Comparison of ENCODE assay signal across 1 cellular context in genomic region chr13:41059896-41060722, GRCh38.
TF ChIP-seq lines count a peak whose summit lies in the region.

No MANE protein-coding gene starts in this region.

TF ChIP-seq in HepG2, 621 proteins besides CTCF, POLR2A, EP300 and RAD21 (continued from another document and continues in another):
- TF ChIP-seq ARID3A (IDR thresholded peaks at IDR 0.05; ENCODE audit: low read depth, low read length) (0 out of 2 replicates have a peak, but pooled peaks have one; percentile 13), SIX4 (CRISPR knock-in tag; IDR thresholded peaks at IDR 0.05) (no peak), TBP (CRISPR knock-in tag; IDR thresholded peaks at IDR 0.05) (no peak), MTA3 (CRISPR knock-in tag; IDR thresholded peaks at IDR 0.05) (no peak), ZFP62 (CRISPR knock-in tag; IDR thresholded peaks at IDR 0.05) (no peak), PHB2 (IDR thresholded peaks at IDR 0.05; ENCODE audit: partially characterized antibody) (no peak), MYC (CRISPR knock-in tag; IDR thresholded peaks at IDR 0.05; ENCODE audit: borderline replicate concordance) (peak; percentile 39; the same call in 1 of the 2 replicates), ZSCAN5A (CRISPR knock-in tag; IDR thresholded peaks at IDR 0.05; ENCODE audit: borderline replicate concordance) (no peak), SIX1 (CRISPR knock-in tag; IDR thresholded peaks at IDR 0.05; ENCODE audit: borderline replicate concordance) (no peak), JUND (CRISPR knock-in tag; IDR thresholded peaks at IDR 0.05) (no peak), CBX2 (IDR thresholded peaks at IDR 0.05; ENCODE audit: low read depth, low read length) (no peak), CBX2 (CRISPR knock-in tag; IDR thresholded peaks at IDR 0.05; ENCODE audit: low read depth) (no peak), HMGA1 (CRISPR knock-in tag; conservative IDR thresholded peaks at IDR 0.05) (no peak), EED (CRISPR knock-in tag; IDR thresholded peaks at IDR 0.05) (no peak; the same call in 1 of the 2 replicates), TRIM24 (CRISPR knock-in tag; IDR thresholded peaks at IDR 0.05) (no peak), ZNF484 (CRISPR knock-in tag; IDR thresholded peaks at IDR 0.05; ENCODE audit: borderline replicate concordance, low read depth) (no peak), ZNF788 (CRISPR knock-in tag; IDR thresholded peaks at IDR 0.05; ENCODE audit: borderline replicate concordance) (no peak; the same call in 1 of the 2 replicates), PAX8 (CRISPR knock-in tag; IDR thresholded peaks at IDR 0.05; ENCODE audit: borderline replicate concordance) (no peak), ZNF18 (CRISPR knock-in tag; IDR thresholded peaks at IDR 0.05; ENCODE audit: insufficient replicate concordance) (peak; percentile 61), DNMT1 (CRISPR knock-in tag; IDR thresholded peaks at IDR 0.05) (no peak), ZNF281 (CRISPR knock-in tag; IDR thresholded peaks at IDR 0.05; ENCODE audit: borderline replicate concordance) (0 out of 2 replicates have a peak, but pooled peaks have one; percentile 8), RCOR2 (CRISPR knock-in tag; IDR thresholded peaks at IDR 0.05) (0 out of 2 replicates have a peak, but pooled peaks have one; percentile 17), RELA (CRISPR knock-in tag; IDR thresholded peaks at IDR 0.05) (no peak)
- TF ChIP-seq, protein P1, sequence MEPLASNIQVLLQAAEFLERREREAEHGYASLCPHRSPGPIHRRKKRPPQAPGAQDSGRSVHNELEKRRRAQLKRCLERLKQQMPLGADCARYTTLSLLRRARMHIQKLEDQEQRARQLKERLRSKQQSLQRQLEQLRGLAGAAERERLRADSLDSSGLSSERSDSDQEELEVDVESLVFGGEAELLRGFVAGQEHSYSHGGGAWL (CRISPR knock-in tag; IDR thresholded peaks at IDR 0.05) = peak; percentile 69
- TF ChIP-seq, protein P2, sequence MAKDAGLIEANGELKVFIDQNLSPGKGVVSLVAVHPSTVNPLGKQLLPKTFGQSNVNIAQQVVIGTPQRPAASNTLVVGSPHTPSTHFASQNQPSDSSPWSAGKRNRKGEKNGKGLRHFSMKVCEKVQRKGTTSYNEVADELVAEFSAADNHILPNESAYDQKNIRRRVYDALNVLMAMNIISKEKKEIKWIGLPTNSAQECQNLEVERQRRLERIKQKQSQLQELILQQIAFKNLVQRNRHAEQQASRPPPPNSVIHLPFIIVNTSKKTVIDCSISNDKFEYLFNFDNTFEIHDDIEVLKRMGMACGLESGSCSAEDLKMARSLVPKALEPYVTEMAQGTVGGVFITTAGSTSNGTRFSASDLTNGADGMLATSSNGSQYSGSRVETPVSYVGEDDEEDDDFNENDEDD (CRISPR knock-in tag; IDR thresholded peaks at IDR 0.05; ENCODE audit: borderline replicate concordance) = peak; percentile 91
- TF ChIP-seq, protein P3, sequence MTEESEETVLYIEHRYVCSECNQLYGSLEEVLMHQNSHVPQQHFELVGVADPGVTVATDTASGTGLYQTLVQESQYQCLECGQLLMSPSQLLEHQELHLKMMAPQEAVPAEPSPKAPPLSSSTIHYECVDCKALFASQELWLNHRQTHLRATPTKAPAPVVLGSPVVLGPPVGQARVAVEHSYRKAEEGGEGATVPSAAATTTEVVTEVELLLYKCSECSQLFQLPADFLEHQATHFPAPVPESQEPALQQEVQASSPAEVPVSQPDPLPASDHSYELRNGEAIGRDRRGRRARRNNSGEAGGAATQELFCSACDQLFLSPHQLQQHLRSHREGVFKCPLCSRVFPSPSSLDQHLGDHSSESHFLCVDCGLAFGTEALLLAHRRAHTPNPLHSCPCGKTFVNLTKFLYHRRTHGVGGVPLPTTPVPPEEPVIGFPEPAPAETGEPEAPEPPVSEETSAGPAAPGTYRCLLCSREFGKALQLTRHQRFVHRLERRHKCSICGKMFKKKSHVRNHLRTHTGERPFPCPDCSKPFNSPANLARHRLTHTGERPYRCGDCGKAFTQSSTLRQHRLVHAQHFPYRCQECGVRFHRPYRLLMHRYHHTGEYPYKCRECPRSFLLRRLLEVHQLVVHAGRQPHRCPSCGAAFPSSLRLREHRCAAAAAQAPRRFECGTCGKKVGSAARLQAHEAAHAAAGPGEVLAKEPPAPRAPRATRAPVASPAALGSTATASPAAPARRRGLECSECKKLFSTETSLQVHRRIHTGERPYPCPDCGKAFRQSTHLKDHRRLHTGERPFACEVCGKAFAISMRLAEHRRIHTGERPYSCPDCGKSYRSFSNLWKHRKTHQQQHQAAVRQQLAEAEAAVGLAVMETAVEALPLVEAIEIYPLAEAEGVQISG (CRISPR knock-in tag; IDR thresholded peaks at IDR 0.05) = no peak; the same call in 1 of the 2 replicates
- TF ChIP-seq, protein P4, sequence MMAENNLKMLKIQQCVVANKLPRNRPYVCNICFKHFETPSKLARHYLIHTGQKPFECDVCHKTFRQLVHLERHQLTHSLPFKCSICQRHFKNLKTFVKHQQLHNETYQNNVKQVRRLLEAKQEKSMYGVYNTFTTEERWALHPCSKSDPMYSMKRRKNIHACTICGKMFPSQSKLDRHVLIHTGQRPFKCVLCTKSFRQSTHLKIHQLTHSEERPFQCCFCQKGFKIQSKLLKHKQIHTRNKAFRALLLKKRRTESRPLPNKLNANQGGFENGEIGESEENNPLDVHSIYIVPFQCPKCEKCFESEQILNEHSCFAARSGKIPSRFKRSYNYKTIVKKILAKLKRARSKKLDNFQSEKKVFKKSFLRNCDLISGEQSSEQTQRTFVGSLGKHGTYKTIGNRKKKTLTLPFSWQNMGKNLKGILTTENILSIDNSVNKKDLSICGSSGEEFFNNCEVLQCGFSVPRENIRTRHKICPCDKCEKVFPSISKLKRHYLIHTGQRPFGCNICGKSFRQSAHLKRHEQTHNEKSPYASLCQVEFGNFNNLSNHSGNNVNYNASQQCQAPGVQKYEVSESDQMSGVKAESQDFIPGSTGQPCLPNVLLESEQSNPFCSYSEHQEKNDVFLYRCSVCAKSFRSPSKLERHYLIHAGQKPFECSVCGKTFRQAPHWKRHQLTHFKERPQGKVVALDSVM (CRISPR knock-in tag; IDR thresholded peaks at IDR 0.05) = peak; percentile 68
- TF ChIP-seq, protein P5, sequence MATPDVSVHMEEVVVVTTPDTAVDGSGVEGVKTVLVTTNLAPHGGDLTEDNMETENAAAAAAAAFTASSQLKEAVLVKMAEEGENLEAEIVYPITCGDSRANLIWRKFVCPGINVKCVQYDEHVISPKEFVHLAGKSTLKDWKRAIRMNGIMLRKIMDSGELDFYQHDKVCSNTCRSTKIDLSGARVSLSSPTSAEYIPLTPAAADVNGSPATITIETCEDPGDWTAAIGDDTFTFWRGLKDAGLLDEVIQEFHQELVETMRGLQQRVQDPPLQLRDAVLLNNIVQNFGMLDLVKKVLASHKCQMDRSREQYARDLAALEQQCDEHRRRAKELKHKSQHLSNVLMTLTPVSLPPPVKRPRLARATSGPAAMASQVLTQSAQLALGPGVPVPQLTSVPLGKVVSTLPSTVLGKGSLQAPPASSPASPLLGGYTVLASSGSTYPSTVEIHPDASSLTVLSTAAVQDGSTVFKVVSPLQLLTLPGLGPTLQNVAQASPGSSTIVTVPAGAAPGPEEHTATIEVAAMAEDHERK (CRISPR knock-in tag; IDR thresholded peaks at IDR 0.05; ENCODE audit: low read depth) = no peak
- TF ChIP-seq, protein P6, sequence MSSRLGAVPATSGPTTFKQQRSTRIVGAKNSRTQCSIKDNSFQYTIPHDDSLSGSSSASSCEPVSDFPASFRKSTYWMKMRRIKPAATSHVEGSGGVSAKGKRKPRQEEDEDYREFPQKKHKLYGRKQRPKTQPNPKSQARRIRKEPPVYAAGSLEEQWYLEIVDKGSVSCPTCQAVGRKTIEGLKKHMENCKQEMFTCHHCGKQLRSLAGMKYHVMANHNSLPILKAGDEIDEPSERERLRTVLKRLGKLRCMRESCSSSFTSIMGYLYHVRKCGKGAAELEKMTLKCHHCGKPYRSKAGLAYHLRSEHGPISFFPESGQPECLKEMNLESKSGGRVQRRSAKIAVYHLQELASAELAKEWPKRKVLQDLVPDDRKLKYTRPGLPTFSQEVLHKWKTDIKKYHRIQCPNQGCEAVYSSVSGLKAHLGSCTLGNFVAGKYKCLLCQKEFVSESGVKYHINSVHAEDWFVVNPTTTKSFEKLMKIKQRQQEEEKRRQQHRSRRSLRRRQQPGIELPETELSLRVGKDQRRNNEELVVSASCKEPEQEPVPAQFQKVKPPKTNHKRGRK (CRISPR knock-in tag; IDR thresholded peaks at IDR 0.05) = 0 out of 2 replicates have a peak, but pooled peaks have one; percentile 20
- TF ChIP-seq, protein P7, sequence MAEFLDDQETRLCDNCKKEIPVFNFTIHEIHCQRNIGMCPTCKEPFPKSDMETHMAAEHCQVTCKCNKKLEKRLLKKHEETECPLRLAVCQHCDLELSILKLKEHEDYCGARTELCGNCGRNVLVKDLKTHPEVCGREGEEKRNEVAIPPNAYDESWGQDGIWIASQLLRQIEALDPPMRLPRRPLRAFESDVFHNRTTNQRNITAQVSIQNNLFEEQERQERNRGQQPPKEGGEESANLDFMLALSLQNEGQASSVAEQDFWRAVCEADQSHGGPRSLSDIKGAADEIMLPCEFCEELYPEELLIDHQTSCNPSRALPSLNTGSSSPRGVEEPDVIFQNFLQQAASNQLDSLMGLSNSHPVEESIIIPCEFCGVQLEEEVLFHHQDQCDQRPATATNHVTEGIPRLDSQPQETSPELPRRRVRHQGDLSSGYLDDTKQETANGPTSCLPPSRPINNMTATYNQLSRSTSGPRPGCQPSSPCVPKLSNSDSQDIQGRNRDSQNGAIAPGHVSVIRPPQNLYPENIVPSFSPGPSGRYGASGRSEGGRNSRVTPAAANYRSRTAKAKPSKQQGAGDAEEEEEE (CRISPR knock-in tag; IDR thresholded peaks at IDR 0.05; ENCODE audit: borderline replicate concordance) = no peak
- TF ChIP-seq, protein P8, sequence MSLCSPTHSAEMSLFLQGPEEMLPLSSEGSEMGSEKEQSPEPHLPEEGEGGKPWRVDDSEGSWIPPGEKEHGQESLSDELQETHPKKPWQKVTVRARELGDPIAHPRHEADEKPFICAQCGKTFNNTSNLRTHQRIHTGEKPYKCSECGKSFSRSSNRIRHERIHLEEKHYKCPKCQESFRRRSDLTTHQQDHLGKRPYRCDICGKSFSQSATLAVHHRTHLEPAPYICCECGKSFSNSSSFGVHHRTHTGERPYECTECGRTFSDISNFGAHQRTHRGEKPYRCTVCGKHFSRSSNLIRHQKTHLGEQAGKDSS (CRISPR knock-in tag; IDR thresholded peaks at IDR 0.05; ENCODE audit: borderline replicate concordance, low read depth) = no peak
